Comparison of ENCODE assay signal across 9 cellular contexts in the genomic region with DNA sequence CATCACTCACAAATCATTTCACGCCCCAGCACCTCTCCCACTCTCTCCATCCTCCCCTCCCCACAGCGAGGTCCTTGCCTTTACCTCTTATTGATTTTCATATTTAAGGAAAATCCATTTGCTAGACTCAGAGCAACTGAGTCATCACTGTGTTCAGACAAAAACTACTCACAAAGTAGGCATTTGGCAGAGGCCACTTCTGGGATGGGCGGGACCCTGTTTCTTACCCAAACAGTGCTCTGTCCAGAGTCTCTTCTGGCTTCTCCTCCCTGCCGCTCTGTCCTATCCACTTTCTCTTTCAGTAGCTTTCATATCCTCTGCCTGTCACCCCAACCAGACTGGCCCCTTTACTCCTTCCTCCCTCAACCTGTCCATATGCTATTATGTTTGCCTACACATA. TPM values are rescaled to one million over a fixed set of nuclear protein-coding genes. Genes with fewer than 3 reads are reported as not detected.
DNase-seq lines count a peak whose midpoint lies in the region; ATAC-seq and TF ChIP-seq lines count a peak whose summit lies in the region.
"Had no signal": no experiment of that assay in that cellular context is flagged by ENCODE, and none has a peak within 500 bp of the region (broad histone marks: within the 10 kb centered on the region; RNA-seq: fewer than 3 reads in every experiment).

No MANE protein-coding gene starts in this region.

- H3K4me3 Mint-ChIP-seq in chondrocyte (ENCODE audit: unreplicated experiment), result peak overlapping the region; percentile 17
- H3K4me3 Mint-ChIP-seq in effector memory CD8-positive, alpha-beta T cell, result no peak overlapping the region

- no peaks in the 10 kb centered on the region for H3K27me3 Mint-ChIP-seq in chondrocyte (ENCODE audit: low read depth)
- H3K27me3 Mint-ChIP-seq in effector memory CD8-positive, alpha-beta T cell, result peaks cover 66 to 75% of the 10 kb centered on the region in 2 donors

- H3K9me3 Mint-ChIP-seq in chondrocyte (ENCODE audit: low read depth), result no peaks in the 10 kb centered on the region
- H3K9me3 Mint-ChIP-seq in effector memory CD8-positive, alpha-beta T cell, result no peaks in the 10 kb centered on the region

- intact Hi-C loops in left lung (cut with DNase I), result no loop called here
- intact Hi-C loops in upper lobe of right lung (cut with DNase I), result no loop called here

- peaks cover 31 to 69% of the 10 kb centered on the region in 2 donors for H3K4me1 ChIP-seq in left lung
- peaks cover 40% of the 10 kb centered on the region for H3K4me1 ChIP-seq in upper lobe of right lung

- no peaks in the 10 kb centered on the region for H3K9me3 ChIP-seq in left lung
- no peaks in the 10 kb centered on the region for H3K9me3 ChIP-seq in upper lobe of right lung

- H3K4me3 ChIP-seq in left lung (no peak overlapping the region), upper lobe of right lung (no peak overlapping the region)

- peak overlapping the region; percentile 93 for H3K27ac Mint-ChIP-seq in chondrocyte (ENCODE audit: unreplicated experiment)
- H3K27ac Mint-ChIP-seq in effector memory CD8-positive, alpha-beta T cell, result no peak overlapping the region

- H3K27me3 ChIP-seq in left lung (peaks cover 0 to 37% of the 10 kb centered on the region in 2 donors), upper lobe of right lung (peaks cover 11% of the 10 kb centered on the region)

- H3K27ac ChIP-seq in left lung (peak overlapping the region; percentile 33 to 63), upper lobe of right lung (peak overlapping the region; percentile 61)

- H3K36me3 ChIP-seq in left lung, result no peaks in the 10 kb centered on the region
- no peaks in the 10 kb centered on the region for H3K36me3 ChIP-seq in upper lobe of right lung

- peaks cover 81% of the 10 kb centered on the region for H3K4me1 Mint-ChIP-seq in chondrocyte (ENCODE audit: low read depth)
- H3K4me1 Mint-ChIP-seq in effector memory CD8-positive, alpha-beta T cell (ENCODE audit: low read depth in 2 of 2), result peaks cover 15 to 21% of the 10 kb centered on the region in 2 donors

- DNase-seq in NOMO-1 treated with DMSO at 0.1 percent for 48 hours (lab: John Stamatoyannopoulos, UW; ENCODE audit: unreplicated experiment) (peak; percentile 12), NOMO-1 (lab: John Stamatoyannopoulos, UW; ENCODE audit: unreplicated experiment in 2 of 2) (no peak), chondrocyte (ENCODE audit: low spot score) (no peak), left lung (no peak), upper lobe of right lung (no peak), D341Med (ENCODE audit: low spot score) (no peak)
- no peak for DNase-seq in effector memory CD8-positive, alpha-beta T cell
- DNase-seq: 8988T had no signal

- no peak for TF ChIP-seq CTCF in chondrocyte (IDR thresholded peaks at IDR 0.05)
- TF ChIP-seq CTCF in left lung (IDR thresholded peaks at IDR 0.05), result no peak
- TF ChIP-seq CTCF in upper lobe of right lung (IDR thresholded peaks at IDR 0.05), result no peak

- ATAC-seq in left lung (peak; percentile 22), upper lobe of right lung (no peak), HG03439 (IDR thresholded peaks at IDR 0.05; ENCODE audit: unreplicated experiment) (no peak)
- no peak for ATAC-seq in effector memory CD8-positive, alpha-beta T cell (replicated peaks)

- no peaks in the 10 kb centered on the region for H3K36me3 Mint-ChIP-seq in chondrocyte (ENCODE audit: low read depth)
- H3K36me3 Mint-ChIP-seq in effector memory CD8-positive, alpha-beta T cell (ENCODE audit: insufficient read depth), result no peaks in the 10 kb centered on the region

RNA-seq across cellular contexts. Expression of a gene that starts 2.4 kb away (rescaled TPM):
- total RNA-seq in chondrocyte (201 to 294 TPM (median 211 TPM) in 3 replicates), left lung (10 to 100 TPM; 37.9 to 41.5 TPM), upper lobe of right lung (34.1 TPM)

RNA-seq across cellular contexts. Expression of a gene that starts 29.6 kb away (rescaled TPM):
- 1.3 to 7.1 TPM (median 5.9 TPM) in 3 replicates for total RNA-seq in chondrocyte
- total RNA-seq in left lung, result 100 to 1,000 TPM; 216 to 235 TPM
- 280 TPM for total RNA-seq in upper lobe of right lung

Comparison
In these comparisons a context has a peak if more than half of its experiments do, and no peak if none do; other contexts are left out.
1. RNA of a gene that starts 29.6 kb away (total RNA-seq): 280 TPM in upper lobe of right lung (single experiment) and 216 to 235 TPM in left lung; 1.3 to 7.1 TPM in chondrocyte; every median in the first group is over 10 times any median in the second.